Comparison of ENCODE assay signal across 8 cellular contexts in the genomic region with DNA sequence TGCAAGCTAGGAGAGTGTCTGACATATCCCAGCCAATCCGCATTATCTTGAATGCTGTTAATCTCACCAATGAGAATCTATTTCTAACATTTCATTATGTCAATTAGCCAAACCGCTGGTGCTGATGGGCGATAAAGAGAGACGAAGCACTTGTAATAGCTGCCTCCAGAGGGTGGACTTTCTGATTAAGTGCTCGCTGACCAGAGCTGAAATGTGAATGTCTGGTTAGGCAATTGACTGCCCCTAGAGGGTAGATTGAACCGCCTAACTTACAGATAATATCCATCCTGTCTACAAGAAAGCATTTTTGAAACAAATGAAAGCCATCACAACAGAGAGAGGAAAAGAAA. TPM values are rescaled to one million over a fixed set of nuclear protein-coding genes. Genes with fewer than 3 reads are reported as not detected.
DNase-seq lines count a peak whose midpoint lies in the region; ATAC-seq and TF ChIP-seq lines count a peak whose summit lies in the region.

No MANE protein-coding gene starts in this region.

- H3K27me3 ChIP-seq in fibroblast of lung (ENCODE audit: control insufficient read depth, insufficient read depth, low read length) = peaks cover 11% of the 10 kb centered on the region

- H3K4me1 ChIP-seq in fibroblast of lung (ENCODE audit: control insufficient read depth, extremely low read depth, insufficient read depth, low read length) = peaks cover 7% of the 10 kb centered on the region

- peak; percentile 7 for ATAC-seq in HG02870 (IDR thresholded peaks at IDR 0.05; ENCODE audit: unreplicated experiment)
- ATAC-seq in natural killer cell treated with Interleukin-12 subunit alpha and Interleukin-12 subunit beta and Interleukin-15 and Interleukin-18, amount 100 ng/mL, for 72 hours = peak; percentile 34 to 37

- H3K4me1 Mint-ChIP-seq in activated CD4-positive, alpha-beta memory T cell treated with anti-CD3 and anti-CD28 coated beads for 36 hours (ENCODE audit: low read depth) = peaks cover 28% of the 10 kb centered on the region
- peaks cover 21 to 31% of the 10 kb centered on the region in 2 donors for H3K4me1 Mint-ChIP-seq in natural killer cell treated with Interleukin-12 subunit alpha and Interleukin-12 subunit beta and Interleukin-15 and Interleukin-18, amount 100 ng/mL, for 72 hours (ENCODE audit: low read depth in 2 of 2)

- H3K27ac Mint-ChIP-seq in activated CD4-positive, alpha-beta memory T cell treated with anti-CD3 and anti-CD28 coated beads for 36 hours = peak overlapping the region; percentile 93
- peak overlapping the region; percentile 86 to 98 for H3K27ac Mint-ChIP-seq in natural killer cell treated with Interleukin-12 subunit alpha and Interleukin-12 subunit beta and Interleukin-15 and Interleukin-18, amount 100 ng/mL, for 72 hours

- intact Hi-C loops in activated CD4-positive, alpha-beta memory T cell treated with anti-CD3 and anti-CD28 coated beads for 36 hours (cut with micrococcal nuclease) = loop anchor here (1.0 to 5.0 kb wide), 4 partner anchors 24 to 123 kb away; partner anchors contain the start of genes CYTH2 and SYNGR4

- peaks cover 10% of the 10 kb centered on the region for H3K36me3 ChIP-seq in fibroblast of lung (ENCODE audit: control insufficient read depth, insufficient read depth, low read length)

- no peaks in the 10 kb centered on the region for H4K20me1 ChIP-seq in fibroblast of lung (ENCODE audit: control insufficient read depth, extremely low read depth, insufficient read depth, low read length)

- peak overlapping the region; percentile 87 for H3K4me3 Mint-ChIP-seq in activated CD4-positive, alpha-beta memory T cell treated with anti-CD3 and anti-CD28 coated beads for 36 hours
- peak overlapping the region; percentile 93 for H3K4me3 Mint-ChIP-seq in natural killer cell treated with Interleukin-12 subunit alpha and Interleukin-12 subunit beta and Interleukin-15 and Interleukin-18, amount 100 ng/mL, for 72 hours

- peaks cover 8% of the 10 kb centered on the region for H3K79me2 ChIP-seq in fibroblast of lung (ENCODE audit: control insufficient read depth, insufficient read depth, low read length)

- peak overlapping the region; percentile 91 for H3K9ac ChIP-seq in fibroblast of lung (ENCODE audit: insufficient read depth, low read length)

- H3K27me3 Mint-ChIP-seq in activated CD4-positive, alpha-beta memory T cell treated with anti-CD3 and anti-CD28 coated beads for 36 hours = peaks cover 18% of the 10 kb centered on the region
- peaks cover 18 to 20% of the 10 kb centered on the region in 2 donors for H3K27me3 Mint-ChIP-seq in natural killer cell treated with Interleukin-12 subunit alpha and Interleukin-12 subunit beta and Interleukin-15 and Interleukin-18, amount 100 ng/mL, for 72 hours

- H2AFZ ChIP-seq in fibroblast of lung (ENCODE audit: low read length) = peak overlapping the region; percentile 83

- peak; percentile 90 for DNase-seq in NCI-H2029 treated with DMSO at 0.1 percent for 48 hours (lab: John Stamatoyannopoulos, UW)
- peak; percentile 25 for DNase-seq in activated CD4-positive, alpha-beta memory T cell treated with anti-CD3 and anti-CD28 coated beads for 36 hours
- DNase-seq in fibroblast of lung (ENCODE audit: low read depth in 2 of 2) = peak; percentile 93 to 95
- DNase-seq in natural killer cell treated with Interleukin-12 subunit alpha and Interleukin-12 subunit beta and Interleukin-15 and Interleukin-18, amount 100 ng/mL, for 72 hours (ENCODE audit: low spot score) = no peak
- no peak for DNase-seq in effector CD4-positive, alpha-beta T cell

- CTCF ChIA-PET in activated CD4-positive, alpha-beta memory T cell treated with anti-CD3 and anti-CD28 coated beads for 36 hours (lab: Charles Lee) = interaction anchor here (1.0 to 2.7 kb wide), 5 partner anchors 28 to 143 kb away, joined by 3 to 13 read pairs (median 3); partner anchors contain the start of gene KDELR1

- H3K36me3 Mint-ChIP-seq in activated CD4-positive, alpha-beta memory T cell treated with anti-CD3 and anti-CD28 coated beads for 36 hours = peaks cover 22% of the 10 kb centered on the region
- H3K36me3 Mint-ChIP-seq in natural killer cell treated with Interleukin-12 subunit alpha and Interleukin-12 subunit beta and Interleukin-15 and Interleukin-18, amount 100 ng/mL, for 72 hours = peaks cover 16% of the 10 kb centered on the region

- peak overlapping the region; percentile 91 for H3K27ac ChIP-seq in 22Rv1
- peak overlapping the region; percentile 92 for H3K27ac ChIP-seq in fibroblast of lung (ENCODE audit: insufficient read depth, low read length)

- H3K9me3 ChIP-seq in fibroblast of lung (ENCODE audit: control insufficient read depth, insufficient read depth, low read depth, low read length) = no peaks in the 10 kb centered on the region

- POLR2A ChIA-PET in activated CD4-positive, alpha-beta memory T cell treated with anti-CD3 and anti-CD28 coated beads for 36 hours (lab: Charles Lee) = no interaction called here

- H3K9me3 Mint-ChIP-seq in activated CD4-positive, alpha-beta memory T cell treated with anti-CD3 and anti-CD28 coated beads for 36 hours = no peaks in the 10 kb centered on the region
- H3K9me3 Mint-ChIP-seq in natural killer cell treated with Interleukin-12 subunit alpha and Interleukin-12 subunit beta and Interleukin-15 and Interleukin-18, amount 100 ng/mL, for 72 hours = no peaks in the 10 kb centered on the region

- H3K4me3 ChIP-seq in GM08714 (ENCODE audit: low read length) = peak overlapping the region; percentile 88
- peak overlapping the region; percentile 93 to 98 (median 95) for H3K4me3 ChIP-seq in fibroblast of lung (replicated peaks in 1 of 4; ENCODE audit: control extremely low read depth in 1 of 4, insufficient read depth in 1 of 4, low read depth in 3 of 4, low read length in 4 of 4)

- peak; percentile 66 for TF ChIP-seq CTCF in 22Rv1 (IDR thresholded peaks at IDR 0.05)
- peak; percentile 70 to 83 for TF ChIP-seq CTCF in fibroblast of lung (conservative IDR thresholded peaks at IDR 0.05 in 1 of 2, IDR thresholded peaks at IDR 0.05 in 1 of 2; ENCODE audit: low read depth in 1 of 2, low read length in 2 of 2)

- H3K4me2 ChIP-seq in fibroblast of lung (ENCODE audit: extremely low read depth, insufficient read depth, low read length) = peak overlapping the region; percentile 99

RNA-seq across cellular contexts. Expression of gene GRWD1, which starts 0.6 kb away (rescaled TPM):
- total RNA-seq in activated CD4-positive, alpha-beta memory T cell treated with anti-CD3 and anti-CD28 coated beads for 36 hours = 10 to 100 TPM; 38.8 to 45.3 TPM
- 9.1 and 12.1 TPM in 2 replicates for total RNA-seq in fibroblast of lung
- 14.7 and 21.9 TPM in 2 replicates for polyA plus RNA-seq in fibroblast of lung
- polyA plus RNA-seq in fibroblast of lung (2012) = 17.6 and 32.0 TPM in 2 replicates
- 12.0 and 19.1 TPM in 2 replicates for polyA minus RNA-seq in fibroblast of lung (ENCODE audit: low replicate concordance)
- total RNA-seq in natural killer cell treated with Interleukin-12 subunit alpha and Interleukin-12 subunit beta and Interleukin-15 and Interleukin-18, amount 100 ng/mL, for 72 hours = 100 to 1,000 TPM in 1 of 2 donors, 10 to 100 TPM in 1; 60.6 to 104 TPM

RNA-seq across cellular contexts. Expression of gene KCNJ14, which starts 10.1 kb away (rescaled TPM):
- total RNA-seq in activated CD4-positive, alpha-beta memory T cell treated with anti-CD3 and anti-CD28 coated beads for 36 hours = 1 to 10 TPM; 1.2 TPM
- total RNA-seq in fibroblast of lung = 0.26 and 0.50 TPM in 2 replicates
- polyA plus RNA-seq in fibroblast of lung = 0.15 and 0.18 TPM in 2 replicates
- 0.17 and 0.24 TPM in 2 replicates for polyA plus RNA-seq in fibroblast of lung (2012)
- 0.85 TPM in 1 of 2 replicates, not detected in the other for polyA minus RNA-seq in fibroblast of lung (ENCODE audit: low replicate concordance)
- 1 to 10 TPM; 2.1 to 4.6 TPM for total RNA-seq in natural killer cell treated with Interleukin-12 subunit alpha and Interleukin-12 subunit beta and Interleukin-15 and Interleukin-18, amount 100 ng/mL, for 72 hours

RNA-seq across cellular contexts. Expression of gene CYTH2, which starts 23.9 kb away (rescaled TPM):
- 10 to 100 TPM; 31.5 to 33.6 TPM for total RNA-seq in activated CD4-positive, alpha-beta memory T cell treated with anti-CD3 and anti-CD28 coated beads for 36 hours
- total RNA-seq in fibroblast of lung = 25.8 and 27.2 TPM in 2 replicates
- polyA plus RNA-seq in fibroblast of lung = 18.6 and 26.6 TPM in 2 replicates
- polyA plus RNA-seq in fibroblast of lung (2012) = 25.7 and 33.9 TPM in 2 replicates
- polyA minus RNA-seq in fibroblast of lung (ENCODE audit: low replicate concordance) = 33.6 and 72.4 TPM in 2 replicates
- total RNA-seq in natural killer cell treated with Interleukin-12 subunit alpha and Interleukin-12 subunit beta and Interleukin-15 and Interleukin-18, amount 100 ng/mL, for 72 hours = 10 to 100 TPM; 66.4 to 66.9 TPM

RNA-seq across cellular contexts. Expression of gene GRIN2D, which starts 51.8 kb away (rescaled TPM):
- total RNA-seq in activated CD4-positive, alpha-beta memory T cell treated with anti-CD3 and anti-CD28 coated beads for 36 hours = under 1 TPM; 0.07 TPM
- total RNA-seq in fibroblast of lung = under 0.01 TPM in 2 replicates
- 0.08 and 0.09 TPM in 2 replicates for polyA plus RNA-seq in fibroblast of lung
- 0.54 and 0.63 TPM in 2 replicates for polyA plus RNA-seq in fibroblast of lung (2012)
- polyA minus RNA-seq in fibroblast of lung (ENCODE audit: low replicate concordance) = 0.98 and 1.4 TPM in 2 replicates
- total RNA-seq in natural killer cell treated with Interleukin-12 subunit alpha and Interleukin-12 subunit beta and Interleukin-15 and Interleukin-18, amount 100 ng/mL, for 72 hours = under 1 TPM; 0.14 to 0.42 TPM

RNA-seq across cellular contexts. Expression of gene KDELR1, which starts 53.9 kb away (rescaled TPM):
- 10 to 100 TPM; 82.9 to 88.1 TPM for total RNA-seq in activated CD4-positive, alpha-beta memory T cell treated with anti-CD3 and anti-CD28 coated beads for 36 hours
- total RNA-seq in fibroblast of lung = 42.4 and 59.0 TPM in 2 replicates
- 145 TPM in 2 replicates for polyA plus RNA-seq in fibroblast of lung
- polyA plus RNA-seq in fibroblast of lung (2012) = 220 and 240 TPM in 2 replicates
- polyA minus RNA-seq in fibroblast of lung (ENCODE audit: low replicate concordance) = 405 and 524 TPM in 2 replicates
- 10 to 100 TPM; 64.4 to 80.9 TPM for total RNA-seq in natural killer cell treated with Interleukin-12 subunit alpha and Interleukin-12 subunit beta and Interleukin-15 and Interleukin-18, amount 100 ng/mL, for 72 hours

Comparison
In these comparisons a context has a peak if more than half of its experiments do, and no peak if none do; other contexts are left out.
1. DNase-seq: peak in NCI-H2029 treated with DMSO at 0.1 percent for 48 hours (single experiment), activated CD4-positive, alpha-beta memory T cell treated with anti-CD3 and anti-CD28 coated beads for 36 hours (single experiment) and fibroblast of lung (2 of 2); none in natural killer cell treated with Interleukin-12 subunit alpha and Interleukin-12 subunit beta and Interleukin-15 and Interleukin-18, amount 100 ng/mL, for 72 hours (single experiment) and effector CD4-positive, alpha-beta T cell (single experiment).